11 cellular contexts compared by ENCODE assay signal in genomic region chr16:81524382-81524781, GRCh38.
DNase-seq lines count a peak whose midpoint lies in the region; ATAC-seq and TF ChIP-seq lines count a peak whose summit lies in the region.
"Had no signal": no experiment of that assay in that cellular context is flagged by ENCODE, and none has a peak within 500 bp of the region (broad histone marks: within the 10 kb centered on the region; RNA-seq: fewer than 3 reads in every experiment).

No MANE protein-coding gene starts in this region.

- no peak overlapping the region for H3K56ac ChIP-seq in mesendoderm (ENCODE audit: low read length)

- intact Hi-C loops in PC-3 (cut with micrococcal nuclease), result no loop called here
- intact Hi-C loops in activated CD4-positive, alpha-beta memory T cell treated with anti-CD3 and anti-CD28 coated beads for 36 hours (cut with micrococcal nuclease), result no loop called here
- intact Hi-C loops in left lung (cut with DNase I), result no loop called here

- H2BK15ac ChIP-seq in mesendoderm (replicated peaks; ENCODE audit: low read depth), result no peak overlapping the region

- H3K27me3 Mint-ChIP-seq in activated CD4-positive, alpha-beta memory T cell treated with anti-CD3 and anti-CD28 coated beads for 36 hours, result no peaks in the 10 kb centered on the region
- peaks cover 6% of the 10 kb centered on the region for H3K27me3 Mint-ChIP-seq in endothelial cell (ENCODE audit: unreplicated experiment)

- H4K20me1 ChIP-seq in PC-3 (ENCODE audit: low read length), result no peaks in the 10 kb centered on the region

- H3K9me3 ChIP-seq in PC-3 (ENCODE audit: low read length), result no peaks in the 10 kb centered on the region
- H3K9me3 ChIP-seq in left lung, result no peaks in the 10 kb centered on the region

- POLR2A ChIA-PET in PC-3 (lab: Charles Lee; ENCODE audit: unreplicated experiment), result no interaction called here
- POLR2A ChIA-PET in activated CD4-positive, alpha-beta memory T cell treated with anti-CD3 and anti-CD28 coated beads for 36 hours (lab: Charles Lee), result no interaction called here

- H2BK5ac ChIP-seq in mesendoderm (ENCODE audit: low read length), result no peak overlapping the region

- no peak overlapping the region for H3K27ac Mint-ChIP-seq in activated CD4-positive, alpha-beta memory T cell treated with anti-CD3 and anti-CD28 coated beads for 36 hours
- H3K27ac Mint-ChIP-seq in endothelial cell (ENCODE audit: unreplicated experiment), result peak overlapping the region; percentile 42

- H2AFZ ChIP-seq in PC-3 (ENCODE audit: low read length), result no peak overlapping the region

- ATAC-seq in PC-3 (no peak), left lung (no peak), HG02981 (IDR thresholded peaks at IDR 0.05; ENCODE audit: unreplicated experiment) (no peak)

- no peaks in the 10 kb centered on the region for H3K9me3 Mint-ChIP-seq in activated CD4-positive, alpha-beta memory T cell treated with anti-CD3 and anti-CD28 coated beads for 36 hours
- H3K9me3 Mint-ChIP-seq in endothelial cell (ENCODE audit: unreplicated experiment), result no peaks in the 10 kb centered on the region

- CTCF ChIA-PET in PC-3 (lab: Charles Lee), result no interaction called here
- CTCF ChIA-PET in activated CD4-positive, alpha-beta memory T cell treated with anti-CD3 and anti-CD28 coated beads for 36 hours (lab: Charles Lee), result no interaction called here

- DNase-seq in PC-3, result no peak
- peak; percentile 34 for DNase-seq in activated CD4-positive, alpha-beta memory T cell treated with anti-CD3 and anti-CD28 coated beads for 36 hours
- no peak for DNase-seq in endothelial cell (ENCODE audit: low spot score)
- peak; percentile 14 for DNase-seq in stimulated activated CD8-positive, alpha-beta memory T cell treated with anti-CD3 and anti-CD28 coated beads, Interleukin-15, amount 100 ng/mL, for 1 hour (ENCODE audit: low read depth)
- DNase-seq in left lung, result no peak
- no peak for DNase-seq in mesendoderm
- DNase-seq: amygdala, DMS153, hippocampal formation had no signal

- no peaks in the 10 kb centered on the region for H3K27me3 ChIP-seq in PC-3 (ENCODE audit: low read length)
- H3K27me3 ChIP-seq in left lung, result no peaks in the 10 kb centered on the region
- no peaks in the 10 kb centered on the region for H3K27me3 ChIP-seq in mesendoderm (ENCODE audit: insufficient read depth, low read length, poor library complexity)

- H2BK120ac ChIP-seq in mesendoderm (ENCODE audit: low read depth, low read length), result no peak overlapping the region

- no peak overlapping the region for H4K5ac ChIP-seq in mesendoderm (ENCODE audit: low read length)

- no peaks in the 10 kb centered on the region for H3K36me3 Mint-ChIP-seq in activated CD4-positive, alpha-beta memory T cell treated with anti-CD3 and anti-CD28 coated beads for 36 hours
- peaks cover 7% of the 10 kb centered on the region for H3K36me3 Mint-ChIP-seq in endothelial cell (ENCODE audit: low read depth, unreplicated experiment)

- H3F3A ChIP-seq in PC-3 (ENCODE audit: low read length, unreplicated experiment), result no peaks in the 10 kb centered on the region

- no peak overlapping the region for H3K23ac ChIP-seq in mesendoderm (ENCODE audit: low read length)

- no peak overlapping the region for H3K4ac ChIP-seq in mesendoderm (ENCODE audit: low read depth, low read length)

- no peak overlapping the region for H3K4me3 Mint-ChIP-seq in activated CD4-positive, alpha-beta memory T cell treated with anti-CD3 and anti-CD28 coated beads for 36 hours
- H3K4me3 Mint-ChIP-seq in endothelial cell (ENCODE audit: unreplicated experiment), result no peak overlapping the region

- H3K27ac ChIP-seq in PC-3 (ENCODE audit: low read length), result peak overlapping the region; percentile 88
- no peak overlapping the region for H3K27ac ChIP-seq in left lung
- no peak overlapping the region for H3K27ac ChIP-seq in mesendoderm (ENCODE audit: low read depth, low read length)
- H3K27ac ChIP-seq: VCaP had no signal

- TF ChIP-seq CTCF in PC-3 (conservative IDR thresholded peaks at IDR 0.05; ENCODE audit: low read depth, low read length) (no peak), endothelial cell (IDR thresholded peaks at IDR 0.05; ENCODE audit: unreplicated experiment) (no peak), left lung (IDR thresholded peaks at IDR 0.05) (no peak)

- H3K18ac ChIP-seq in mesendoderm (ENCODE audit: low read length), result no peak overlapping the region

- peaks cover 42% of the 10 kb centered on the region for H3K79me1 ChIP-seq in mesendoderm (ENCODE audit: low read length)

- H3K4me1 Mint-ChIP-seq in activated CD4-positive, alpha-beta memory T cell treated with anti-CD3 and anti-CD28 coated beads for 36 hours (ENCODE audit: low read depth), result peaks cover 42% of the 10 kb centered on the region
- peaks cover 18% of the 10 kb centered on the region for H3K4me1 Mint-ChIP-seq in endothelial cell (ENCODE audit: unreplicated experiment)

- H3K79me2 ChIP-seq in PC-3 (ENCODE audit: low read length) (peaks cover 100% of the 10 kb centered on the region), mesendoderm (ENCODE audit: control insufficient read depth, insufficient read depth, low read length) (peaks cover 28% of the 10 kb centered on the region)

- H3K4me3 ChIP-seq in PC-3 (ENCODE audit: low read length), result peak overlapping the region; percentile 33; the same call in 1 of the 2 replicates
- no peak overlapping the region for H3K4me3 ChIP-seq in left lung
- H3K4me3 ChIP-seq in mesendoderm (ENCODE audit: low read length), result no peak overlapping the region

- H4K8ac ChIP-seq in mesendoderm (ENCODE audit: low read depth, low read length), result no peak overlapping the region

- no peaks in the 10 kb centered on the region for H3K9me2 ChIP-seq in PC-3 (replicated peaks; ENCODE audit: low read length)

- peaks cover 60% of the 10 kb centered on the region for H3K4me1 ChIP-seq in PC-3 (ENCODE audit: insufficient read depth, low read length)
- peaks cover 10 to 46% of the 10 kb centered on the region in 2 donors for H3K4me1 ChIP-seq in left lung
- no peaks in the 10 kb centered on the region for H3K4me1 ChIP-seq in mesendoderm (ENCODE audit: control insufficient read depth, low read depth, low read length)

- H3K9ac ChIP-seq in PC-3 (ENCODE audit: low read length), result peak overlapping the region; percentile 50; the same call in 1 of the 2 replicates
- H3K9ac ChIP-seq in mesendoderm (ENCODE audit: low read length), result no peak overlapping the region

- H2AK5ac ChIP-seq in mesendoderm (ENCODE audit: low read length), result no peak overlapping the region

- peaks cover 20% of the 10 kb centered on the region for H3K36me3 ChIP-seq in PC-3 (ENCODE audit: low read depth, low read length)
- H3K36me3 ChIP-seq in left lung, result peaks cover 0 to 9% of the 10 kb centered on the region in 2 donors
- H3K36me3 ChIP-seq in mesendoderm (ENCODE audit: control insufficient read depth, insufficient read depth, low read length), result no peaks in the 10 kb centered on the region

- WGBS in mesendoderm (ENCODE audit: extremely low coverage, insufficient coverage, low lambda C conversion rate), result no CpG with 5 or more reads among the region's 10 CpGs

- BruUV-seq in PC-3 (replicated peaks; lab: Mats Ljungman, UMichigan), result no TSS peak

- H3K4me2 ChIP-seq in PC-3 (ENCODE audit: low read length), result peak overlapping the region; percentile 58
- H3K4me2 ChIP-seq in mesendoderm (ENCODE audit: low read length), result no peak overlapping the region

Comparison
In these comparisons a context has a peak if more than half of its experiments do, and no peak if none do; other contexts are left out.
1. DNase-seq: peak in activated CD4-positive, alpha-beta memory T cell treated with anti-CD3 and anti-CD28 coated beads for 36 hours (single experiment) and stimulated activated CD8-positive, alpha-beta memory T cell treated with anti-CD3 and anti-CD28 coated beads, Interleukin-15, amount 100 ng/mL, for 1 hour (single experiment); none in PC-3 (single experiment), endothelial cell (single experiment), left lung (0 of 2) and mesendoderm (single experiment).